ENCODE assay signal across 1 cellular context in the genomic region with DNA sequence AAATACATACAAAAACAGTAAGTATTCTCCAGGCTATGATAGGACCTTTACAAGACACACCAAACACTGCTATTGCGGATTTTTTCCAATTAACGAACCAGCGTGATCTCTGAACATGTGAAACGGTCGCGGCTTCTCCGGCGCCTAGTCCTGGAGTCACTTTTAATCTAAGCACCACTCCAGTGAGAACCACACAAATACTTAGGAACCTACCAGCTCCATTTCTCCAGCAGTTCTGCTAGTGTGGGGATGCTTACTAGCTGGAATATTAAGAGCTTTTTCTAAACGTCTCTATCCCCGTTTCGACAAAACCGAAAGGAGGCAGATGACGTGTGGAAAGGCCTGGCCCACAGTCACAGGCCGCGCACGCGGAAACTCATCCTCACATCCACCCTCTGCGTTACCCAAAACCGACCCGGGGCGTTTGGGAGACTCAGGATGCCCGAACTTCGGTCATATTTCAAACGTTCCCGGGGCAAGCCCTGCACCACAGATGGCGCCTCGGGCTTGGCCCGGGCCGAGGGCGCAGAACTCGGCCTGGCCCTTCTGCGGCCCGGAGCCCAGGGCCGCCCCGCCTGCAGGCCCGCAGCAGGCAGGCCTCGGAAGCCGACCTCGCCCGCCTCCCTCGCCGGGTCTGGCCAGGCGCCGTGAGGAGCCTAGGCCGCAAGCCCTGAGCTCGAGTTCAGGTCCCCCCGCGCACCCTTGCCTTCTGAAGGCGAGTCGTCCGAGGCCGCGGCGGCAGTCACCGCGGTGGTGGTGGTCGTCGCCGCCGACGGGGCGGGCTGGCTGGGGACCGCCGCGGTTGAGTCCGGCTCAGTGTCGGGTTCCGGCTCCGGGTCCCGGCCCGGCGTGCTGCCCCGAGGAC.
A peak's percentile ranks its signal among the peaks of the same experiment; 100 is the strongest.
TF ChIP-seq lines count a peak whose summit lies in the region.

No MANE protein-coding gene starts in this region.

TF ChIP-seq in HepG2, 621 proteins besides CTCF, POLR2A, EP300 and RAD21 (continued from another document and continues in another):
- TF ChIP-seq GLI4 (CRISPR knock-in tag; IDR thresholded peaks at IDR 0.05; ENCODE audit: borderline replicate concordance) (peak; percentile 89; the same call in 1 of the 2 replicates), SNAPC2 (CRISPR knock-in tag; IDR thresholded peaks at IDR 0.05) (no peak), ZNF207 (IDR thresholded peaks at IDR 0.05; ENCODE audit: borderline replicate concordance) (no peak), SAP130 (CRISPR knock-in tag; IDR thresholded peaks at IDR 0.05; ENCODE audit: low read depth) (peak; percentile 9; the same call in 1 of the 2 replicates), ZBTB3 (CRISPR knock-in tag; IDR thresholded peaks at IDR 0.05; ENCODE audit: borderline replicate concordance, low read depth) (no peak), THAP7 (CRISPR knock-in tag; IDR thresholded peaks at IDR 0.05) (0 out of 2 replicates have a peak, but pooled peaks have one; percentile 34), ZKSCAN8 (CRISPR knock-in tag; IDR thresholded peaks at IDR 0.05; ENCODE audit: borderline replicate concordance) (no peak), ZNF225 (CRISPR knock-in tag; IDR thresholded peaks at IDR 0.05) (0 out of 2 replicates have a peak, but pooled peaks have one; percentile 25), ZNF556 (CRISPR knock-in tag; IDR thresholded peaks at IDR 0.05; ENCODE audit: borderline replicate concordance) (peak; percentile 55; the same call in 1 of the 2 replicates), ARNTL (CRISPR knock-in tag; IDR thresholded peaks at IDR 0.05) (0 out of 2 replicates have a peak, but pooled peaks have one; percentile 22), ZNF761 (CRISPR knock-in tag; conservative IDR thresholded peaks at IDR 0.05) (no peak; the same call in 1 of the 2 replicates), ZSCAN21 (CRISPR knock-in tag; IDR thresholded peaks at IDR 0.05; ENCODE audit: borderline replicate concordance) (0 out of 2 replicates have a peak, but pooled peaks have one; percentile 21), ZNF101 (CRISPR knock-in tag; IDR thresholded peaks at IDR 0.05; ENCODE audit: borderline replicate concordance, low read depth) (0 out of 2 replicates have a peak, but pooled peaks have one; percentile 30), DZIP1 (CRISPR knock-in tag; IDR thresholded peaks at IDR 0.05) (peak; percentile 85; the same call in 1 of the 2 replicates), ZNF138 (CRISPR knock-in tag; IDR thresholded peaks at IDR 0.05; ENCODE audit: low read depth) (peak; percentile 43; the same call in 1 of the 2 replicates), IRF1 (CRISPR knock-in tag; IDR thresholded peaks at IDR 0.05; ENCODE audit: low read depth) (0 out of 2 replicates have a peak, but pooled peaks have one; percentile 3), ARHGAP35 (CRISPR knock-in tag; IDR thresholded peaks at IDR 0.05; ENCODE audit: borderline replicate concordance) (peak; percentile 52; the same call in 1 of the 2 replicates), ZNF709 (CRISPR knock-in tag; IDR thresholded peaks at IDR 0.05) (peak; percentile 74; the same call in 1 of the 2 replicates), KDM5A (IDR thresholded peaks at IDR 0.05; ENCODE audit: borderline replicate concordance, low read length) (peak; percentile 38; the same call in 1 of the 2 replicates), CEBPB (IDR thresholded peaks at IDR 0.05; ENCODE audit: borderline replicate concordance, low read depth, low read length) (no peak), JDP2 (CRISPR knock-in tag; IDR thresholded peaks at IDR 0.05; ENCODE audit: borderline replicate concordance) (peak; percentile 24; the same call in 1 of the 2 replicates), TGIF2 (CRISPR knock-in tag; IDR thresholded peaks at IDR 0.05) (peak; percentile 69), KLF6 (CRISPR knock-in tag; IDR thresholded peaks at IDR 0.05) (0 out of 2 replicates have a peak, but pooled peaks have one; percentile 32), ZBTB40 (IDR thresholded peaks at IDR 0.05) (no peak), ZBTB40 (CRISPR knock-in tag; IDR thresholded peaks at IDR 0.05) (peak; percentile 58; the same call in 1 of the 2 replicates)
- TF ChIP-seq, protein P1, sequence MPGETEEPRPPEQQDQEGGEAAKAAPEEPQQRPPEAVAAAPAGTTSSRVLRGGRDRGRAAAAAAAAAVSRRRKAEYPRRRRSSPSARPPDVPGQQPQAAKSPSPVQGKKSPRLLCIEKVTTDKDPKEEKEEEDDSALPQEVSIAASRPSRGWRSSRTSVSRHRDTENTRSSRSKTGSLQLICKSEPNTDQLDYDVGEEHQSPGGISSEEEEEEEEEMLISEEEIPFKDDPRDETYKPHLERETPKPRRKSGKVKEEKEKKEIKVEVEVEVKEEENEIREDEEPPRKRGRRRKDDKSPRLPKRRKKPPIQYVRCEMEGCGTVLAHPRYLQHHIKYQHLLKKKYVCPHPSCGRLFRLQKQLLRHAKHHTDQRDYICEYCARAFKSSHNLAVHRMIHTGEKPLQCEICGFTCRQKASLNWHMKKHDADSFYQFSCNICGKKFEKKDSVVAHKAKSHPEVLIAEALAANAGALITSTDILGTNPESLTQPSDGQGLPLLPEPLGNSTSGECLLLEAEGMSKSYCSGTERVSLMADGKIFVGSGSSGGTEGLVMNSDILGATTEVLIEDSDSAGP (CRISPR knock-in tag; IDR thresholded peaks at IDR 0.05; ENCODE audit: borderline replicate concordance) = no peak
- TF ChIP-seq, protein P2, sequence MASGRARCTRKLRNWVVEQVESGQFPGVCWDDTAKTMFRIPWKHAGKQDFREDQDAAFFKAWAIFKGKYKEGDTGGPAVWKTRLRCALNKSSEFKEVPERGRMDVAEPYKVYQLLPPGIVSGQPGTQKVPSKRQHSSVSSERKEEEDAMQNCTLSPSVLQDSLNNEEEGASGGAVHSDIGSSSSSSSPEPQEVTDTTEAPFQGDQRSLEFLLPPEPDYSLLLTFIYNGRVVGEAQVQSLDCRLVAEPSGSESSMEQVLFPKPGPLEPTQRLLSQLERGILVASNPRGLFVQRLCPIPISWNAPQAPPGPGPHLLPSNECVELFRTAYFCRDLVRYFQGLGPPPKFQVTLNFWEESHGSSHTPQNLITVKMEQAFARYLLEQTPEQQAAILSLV (CRISPR knock-in tag; IDR thresholded peaks at IDR 0.05; ENCODE audit: borderline replicate concordance) = 0 out of 2 replicates have a peak, but pooled peaks have one; percentile 4
- TF ChIP-seq, protein P3, sequence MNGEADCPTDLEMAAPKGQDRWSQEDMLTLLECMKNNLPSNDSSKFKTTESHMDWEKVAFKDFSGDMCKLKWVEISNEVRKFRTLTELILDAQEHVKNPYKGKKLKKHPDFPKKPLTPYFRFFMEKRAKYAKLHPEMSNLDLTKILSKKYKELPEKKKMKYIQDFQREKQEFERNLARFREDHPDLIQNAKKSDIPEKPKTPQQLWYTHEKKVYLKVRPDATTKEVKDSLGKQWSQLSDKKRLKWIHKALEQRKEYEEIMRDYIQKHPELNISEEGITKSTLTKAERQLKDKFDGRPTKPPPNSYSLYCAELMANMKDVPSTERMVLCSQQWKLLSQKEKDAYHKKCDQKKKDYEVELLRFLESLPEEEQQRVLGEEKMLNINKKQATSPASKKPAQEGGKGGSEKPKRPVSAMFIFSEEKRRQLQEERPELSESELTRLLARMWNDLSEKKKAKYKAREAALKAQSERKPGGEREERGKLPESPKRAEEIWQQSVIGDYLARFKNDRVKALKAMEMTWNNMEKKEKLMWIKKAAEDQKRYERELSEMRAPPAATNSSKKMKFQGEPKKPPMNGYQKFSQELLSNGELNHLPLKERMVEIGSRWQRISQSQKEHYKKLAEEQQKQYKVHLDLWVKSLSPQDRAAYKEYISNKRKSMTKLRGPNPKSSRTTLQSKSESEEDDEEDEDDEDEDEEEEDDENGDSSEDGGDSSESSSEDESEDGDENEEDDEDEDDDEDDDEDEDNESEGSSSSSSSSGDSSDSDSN (CRISPR knock-in tag; IDR thresholded peaks at IDR 0.05) = peak; percentile 96; the same call in 1 of the 2 replicates
- TF ChIP-seq, protein P4, sequence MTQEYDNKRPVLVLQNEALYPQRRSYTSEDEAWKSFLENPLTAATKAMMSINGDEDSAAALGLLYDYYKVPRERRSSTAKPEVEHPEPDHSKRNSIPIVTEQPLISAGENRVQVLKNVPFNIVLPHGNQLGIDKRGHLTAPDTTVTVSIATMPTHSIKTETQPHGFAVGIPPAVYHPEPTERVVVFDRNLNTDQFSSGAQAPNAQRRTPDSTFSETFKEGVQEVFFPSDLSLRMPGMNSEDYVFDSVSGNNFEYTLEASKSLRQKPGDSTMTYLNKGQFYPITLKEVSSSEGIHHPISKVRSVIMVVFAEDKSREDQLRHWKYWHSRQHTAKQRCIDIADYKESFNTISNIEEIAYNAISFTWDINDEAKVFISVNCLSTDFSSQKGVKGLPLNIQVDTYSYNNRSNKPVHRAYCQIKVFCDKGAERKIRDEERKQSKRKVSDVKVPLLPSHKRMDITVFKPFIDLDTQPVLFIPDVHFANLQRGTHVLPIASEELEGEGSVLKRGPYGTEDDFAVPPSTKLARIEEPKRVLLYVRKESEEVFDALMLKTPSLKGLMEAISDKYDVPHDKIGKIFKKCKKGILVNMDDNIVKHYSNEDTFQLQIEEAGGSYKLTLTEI (CRISPR knock-in tag; conservative IDR thresholded peaks at IDR 0.05) = no peak
